Comparison of ENCODE assay signal across 8 cellular contexts in genomic region chr1:234727018-234727757, GRCh38.
A peak's percentile ranks its signal among the peaks of the same experiment; 100 is the strongest.
DNase-seq lines count a peak whose midpoint lies in the region; ATAC-seq and TF ChIP-seq lines count a peak whose summit lies in the region.

No MANE protein-coding gene starts in this region.

- intact Hi-C loops in esophagus squamous epithelium (cut with DNase I), result loop anchor here (10.0 kb wide), 2 partner anchors 248 to 358 kb away; no protein-coding TSS in a partner anchor

- no peak for ATAC-seq in stimulated activated naive CD8-positive, alpha-beta T cell treated with anti-CD3 and anti-CD28 coated beads, Interleukin-15, Interleukin-2, amounts not matched to agents 100 U/mL and 50 U/mL, for 24 hours
- peak; percentile 24 for ATAC-seq in stimulated activated memory B cell treated with anti-CD40 and anti-IgM and Interleukin-4, amounts not matched to agents 10 μg/mL and 1 μg/mL and 100 μg/mL, for 72 hours
- ATAC-seq in HG02973 (IDR thresholded peaks at IDR 0.05; ENCODE audit: unreplicated experiment) (no peak), GM19467 (IDR thresholded peaks at IDR 0.05; ENCODE audit: unreplicated experiment) (no peak)

- no peaks in the 10 kb centered on the region for H3K36me3 Mint-ChIP-seq in stimulated activated naive CD8-positive, alpha-beta T cell treated with anti-CD3 and anti-CD28 coated beads, Interleukin-15, Interleukin-2, amounts not matched to agents 100 ng/mL and 50 ng/mL, for 24 hours (ENCODE audit: low read depth)
- no peaks in the 10 kb centered on the region for H3K36me3 Mint-ChIP-seq in stimulated activated memory B cell treated with anti-CD40 and anti-IgM and Interleukin-4, amounts not matched to agents 10 μg/mL and 1 μg/mL and 100 μg/mL, for 72 hours

- no peaks in the 10 kb centered on the region for H3K9me3 Mint-ChIP-seq in stimulated activated naive CD8-positive, alpha-beta T cell treated with anti-CD3 and anti-CD28 coated beads, Interleukin-15, Interleukin-2, amounts not matched to agents 100 ng/mL and 50 ng/mL, for 24 hours
- H3K9me3 Mint-ChIP-seq in stimulated activated memory B cell treated with anti-CD40 and anti-IgM and Interleukin-4, amounts not matched to agents 10 μg/mL and 1 μg/mL and 100 μg/mL, for 72 hours, result no peaks in the 10 kb centered on the region

- H3K27ac Mint-ChIP-seq in stimulated activated naive CD8-positive, alpha-beta T cell treated with anti-CD3 and anti-CD28 coated beads, Interleukin-15, Interleukin-2, amounts not matched to agents 100 ng/mL and 50 ng/mL, for 24 hours, result no peak overlapping the region
- H3K27ac Mint-ChIP-seq in stimulated activated memory B cell treated with anti-CD40 and anti-IgM and Interleukin-4, amounts not matched to agents 10 μg/mL and 1 μg/mL and 100 μg/mL, for 72 hours, result peak overlapping the region; percentile 81

- no peaks in the 10 kb centered on the region for H3K36me3 ChIP-seq in esophagus squamous epithelium

- no peaks in the 10 kb centered on the region for H3K27me3 ChIP-seq in esophagus squamous epithelium

- H3K4me1 ChIP-seq in esophagus squamous epithelium, result peaks cover 54 to 87% (median 63%) of the 10 kb centered on the region in 3 donors

- peak overlapping the region; percentile 41 for H3K4me3 Mint-ChIP-seq in stimulated activated naive CD8-positive, alpha-beta T cell treated with anti-CD3 and anti-CD28 coated beads, Interleukin-15, Interleukin-2, amounts not matched to agents 100 ng/mL and 50 ng/mL, for 24 hours
- H3K4me3 Mint-ChIP-seq in stimulated activated memory B cell treated with anti-CD40 and anti-IgM and Interleukin-4, amounts not matched to agents 10 μg/mL and 1 μg/mL and 100 μg/mL, for 72 hours, result peak overlapping the region; percentile 4

- no peaks in the 10 kb centered on the region for H3K9me3 ChIP-seq in esophagus squamous epithelium

- no peak overlapping the region for H3K4me3 ChIP-seq in esophagus squamous epithelium

- TF ChIP-seq POLR2A in esophagus squamous epithelium (IDR thresholded peaks at IDR 0.05), result no peak

- H3K27ac ChIP-seq in esophagus squamous epithelium, result peak overlapping the region; percentile 94 to 98 (median 96)

- H3K4me1 Mint-ChIP-seq in stimulated activated naive CD8-positive, alpha-beta T cell treated with anti-CD3 and anti-CD28 coated beads, Interleukin-15, Interleukin-2, amounts not matched to agents 100 ng/mL and 50 ng/mL, for 24 hours (ENCODE audit: low read depth), result peaks cover 98% of the 10 kb centered on the region
- H3K4me1 Mint-ChIP-seq in stimulated activated memory B cell treated with anti-CD40 and anti-IgM and Interleukin-4, amounts not matched to agents 10 μg/mL and 1 μg/mL and 100 μg/mL, for 72 hours, result peaks cover 80% of the 10 kb centered on the region

- 60 to 67% methylated on average over 6 of the region's 7 CpGs for WGBS in esophagus squamous epithelium, 2 donors

- TF ChIP-seq CTCF in esophagus squamous epithelium (IDR thresholded peaks at IDR 0.05), result no peak

- H3K27me3 Mint-ChIP-seq in stimulated activated naive CD8-positive, alpha-beta T cell treated with anti-CD3 and anti-CD28 coated beads, Interleukin-15, Interleukin-2, amounts not matched to agents 100 ng/mL and 50 ng/mL, for 24 hours, result no peaks in the 10 kb centered on the region
- no peaks in the 10 kb centered on the region for H3K27me3 Mint-ChIP-seq in stimulated activated memory B cell treated with anti-CD40 and anti-IgM and Interleukin-4, amounts not matched to agents 10 μg/mL and 1 μg/mL and 100 μg/mL, for 72 hours

- DNase-seq in stimulated activated naive CD8-positive, alpha-beta T cell treated with anti-CD3 and anti-CD28 coated beads, Interleukin-15, Interleukin-2, amounts not matched to agents 100 U/mL and 50 U/mL, for 24 hours, result no peak
- peak; percentile 33 for DNase-seq in OCI-M1 (lab: John Stamatoyannopoulos, UW)
- no peak for DNase-seq in esophagus squamous epithelium (lab: John Stamatoyannopoulos, UW)
- DNase-seq in kidney glomerular epithelial cell (lab: John Stamatoyannopoulos, UW), result no peak
